Comparison of ENCODE assay signal across 1 cellular context in the genomic region with DNA sequence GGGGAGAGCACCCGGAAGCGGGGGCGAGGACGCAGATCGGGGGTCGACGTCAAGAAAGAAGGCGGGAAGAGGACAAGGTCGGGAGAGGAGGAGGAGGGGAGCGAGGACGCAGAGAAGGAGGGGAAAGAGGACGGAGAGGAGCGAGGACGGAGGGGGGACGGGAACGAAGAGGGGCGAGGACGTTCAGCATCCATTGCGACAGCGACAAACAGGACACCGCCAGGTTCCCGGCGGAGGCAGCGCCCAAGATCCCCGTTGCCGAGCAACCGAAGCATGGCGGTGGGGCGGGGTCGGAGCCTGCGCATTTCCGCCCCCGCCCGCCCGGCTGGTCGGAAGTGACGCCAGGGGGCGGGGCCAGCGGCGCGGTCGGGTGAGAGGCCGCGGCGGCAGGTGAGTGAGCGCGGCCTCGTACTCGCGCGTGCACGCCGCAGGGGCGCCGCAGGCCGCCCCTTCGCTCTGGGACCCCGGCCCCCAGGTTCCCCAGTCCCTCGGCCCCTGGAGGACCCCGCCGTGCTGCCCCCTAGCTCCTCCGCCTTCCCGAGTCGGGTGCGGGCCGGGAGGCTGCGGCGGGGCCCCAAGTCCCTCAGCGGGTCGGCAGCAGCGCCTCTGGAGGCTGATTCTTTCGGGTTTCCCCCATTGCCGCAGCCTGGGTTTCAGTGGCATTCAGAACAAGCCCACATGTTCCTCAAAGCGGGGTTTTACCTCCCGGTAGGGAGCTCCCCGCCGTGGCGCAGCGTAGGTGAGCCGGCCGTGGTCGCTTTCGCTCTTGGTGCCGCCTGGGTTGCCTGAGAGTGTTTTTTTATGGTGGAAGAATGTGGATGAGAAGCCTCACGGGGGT.
A peak's percentile ranks its signal among the peaks of the same experiment; 100 is the strongest.
TF ChIP-seq lines count a peak whose summit lies in the region.

A gene with protein sequence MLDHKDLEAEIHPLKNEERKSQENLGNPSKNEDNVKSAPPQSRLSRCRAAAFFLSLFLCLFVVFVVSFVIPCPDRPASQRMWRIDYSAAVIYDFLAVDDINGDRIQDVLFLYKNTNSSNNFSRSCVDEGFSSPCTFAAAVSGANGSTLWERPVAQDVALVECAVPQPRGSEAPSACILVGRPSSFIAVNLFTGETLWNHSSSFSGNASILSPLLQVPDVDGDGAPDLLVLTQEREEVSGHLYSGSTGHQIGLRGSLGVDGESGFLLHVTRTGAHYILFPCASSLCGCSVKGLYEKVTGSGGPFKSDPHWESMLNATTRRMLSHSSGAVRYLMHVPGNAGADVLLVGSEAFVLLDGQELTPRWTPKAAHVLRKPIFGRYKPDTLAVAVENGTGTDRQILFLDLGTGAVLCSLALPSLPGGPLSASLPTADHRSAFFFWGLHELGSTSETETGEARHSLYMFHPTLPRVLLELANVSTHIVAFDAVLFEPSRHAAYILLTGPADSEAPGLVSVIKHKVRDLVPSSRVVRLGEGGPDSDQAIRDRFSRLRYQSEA (plus strand): TSS at position 354 of the 838 bp plus-strand sequence. CDS start 19,593 bp downstream, outside the sequence.

TF ChIP-seq in K562, 482 proteins besides CTCF, POLR2A, EP300 and RAD21 (continued from another document and continues in another):
- TF ChIP-seq, protein P1, sequence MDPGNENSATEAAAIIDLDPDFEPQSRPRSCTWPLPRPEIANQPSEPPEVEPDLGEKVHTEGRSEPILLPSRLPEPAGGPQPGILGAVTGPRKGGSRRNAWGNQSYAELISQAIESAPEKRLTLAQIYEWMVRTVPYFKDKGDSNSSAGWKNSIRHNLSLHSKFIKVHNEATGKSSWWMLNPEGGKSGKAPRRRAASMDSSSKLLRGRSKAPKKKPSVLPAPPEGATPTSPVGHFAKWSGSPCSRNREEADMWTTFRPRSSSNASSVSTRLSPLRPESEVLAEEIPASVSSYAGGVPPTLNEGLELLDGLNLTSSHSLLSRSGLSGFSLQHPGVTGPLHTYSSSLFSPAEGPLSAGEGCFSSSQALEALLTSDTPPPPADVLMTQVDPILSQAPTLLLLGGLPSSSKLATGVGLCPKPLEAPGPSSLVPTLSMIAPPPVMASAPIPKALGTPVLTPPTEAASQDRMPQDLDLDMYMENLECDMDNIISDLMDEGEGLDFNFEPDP (CRISPR knock-in tag; IDR thresholded peaks at IDR 0.05) = no peak
- TF ChIP-seq IRF2 (CRISPR knock-in tag; IDR thresholded peaks at IDR 0.05) = no peak
- TF ChIP-seq ETV6 (IDR thresholded peaks at IDR 0.05; ENCODE audit: borderline replicate concordance in 1 of 2, low read depth in 2 of 2, low read length in 1 of 2) = no peak
- TF ChIP-seq ETV6 (CRISPR knock-in tag; IDR thresholded peaks at IDR 0.05; ENCODE audit: borderline replicate concordance) = 0 out of 2 replicates have a peak, but pooled peaks have one; percentile 10
- TF ChIP-seq, protein P2, sequence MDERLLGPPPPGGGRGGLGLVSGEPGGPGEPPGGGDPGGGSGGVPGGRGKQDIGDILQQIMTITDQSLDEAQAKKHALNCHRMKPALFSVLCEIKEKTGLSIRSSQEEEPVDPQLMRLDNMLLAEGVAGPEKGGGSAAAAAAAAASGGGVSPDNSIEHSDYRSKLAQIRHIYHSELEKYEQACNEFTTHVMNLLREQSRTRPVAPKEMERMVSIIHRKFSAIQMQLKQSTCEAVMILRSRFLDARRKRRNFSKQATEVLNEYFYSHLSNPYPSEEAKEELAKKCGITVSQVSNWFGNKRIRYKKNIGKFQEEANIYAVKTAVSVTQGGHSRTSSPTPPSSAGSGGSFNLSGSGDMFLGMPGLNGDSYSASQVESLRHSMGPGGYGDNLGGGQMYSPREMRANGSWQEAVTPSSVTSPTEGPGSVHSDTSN (CRISPR knock-in tag; IDR thresholded peaks at IDR 0.05; ENCODE audit: low read depth) = no peak
- TF ChIP-seq, protein P2 (tag; conservative IDR thresholded peaks at IDR 0.05; ENCODE audit: low read depth) = no peak
- TF ChIP-seq NFIC (IDR thresholded peaks at IDR 0.05) = no peak; the same call in 1 of the 2 replicates
- no peak for TF ChIP-seq MECOM (CRISPR knock-in tag; IDR thresholded peaks at IDR 0.05)
- peak; percentile 86 for TF ChIP-seq ATF7 (IDR thresholded peaks at IDR 0.05)
- TF ChIP-seq, protein P3, sequence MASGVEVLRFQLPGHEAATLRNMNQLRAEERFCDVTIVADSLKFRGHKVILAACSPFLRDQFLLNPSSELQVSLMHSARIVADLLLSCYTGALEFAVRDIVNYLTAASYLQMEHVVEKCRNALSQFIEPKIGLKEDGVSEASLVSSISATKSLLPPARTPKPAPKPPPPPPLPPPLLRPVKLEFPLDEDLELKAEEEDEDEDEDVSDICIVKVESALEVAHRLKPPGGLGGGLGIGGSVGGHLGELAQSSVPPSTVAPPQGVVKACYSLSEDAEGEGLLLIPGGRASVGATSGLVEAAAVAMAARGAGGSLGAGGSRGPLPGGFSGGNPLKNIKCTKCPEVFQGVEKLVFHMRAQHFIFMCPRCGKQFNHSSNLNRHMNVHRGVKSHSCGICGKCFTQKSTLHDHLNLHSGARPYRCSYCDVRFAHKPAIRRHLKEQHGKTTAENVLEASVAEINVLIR (CRISPR knock-in tag; IDR thresholded peaks at IDR 0.05) = peak; percentile 88
- 0 out of 2 replicates have a peak, but pooled peaks have one; percentile 18 for TF ChIP-seq SMC3 (conservative IDR thresholded peaks at IDR 0.05; ENCODE audit: insufficient read depth, low read depth, low read length)
- TF ChIP-seq TRIM24 (IDR thresholded peaks at IDR 0.05) = peak; percentile 18 to 44; a peak in 2 of 4 replicates
- TF ChIP-seq NFE2 (IDR thresholded peaks at IDR 0.05; ENCODE audit: low read depth) = no peak
- TF ChIP-seq PTRF (tag; IDR thresholded peaks at IDR 0.05) = no peak
- TF ChIP-seq BACH1 (tag; IDR thresholded peaks at IDR 0.05) = no peak
- TF ChIP-seq ZNF77 (CRISPR knock-in tag; IDR thresholded peaks at IDR 0.05) = no peak
- no peak for TF ChIP-seq MAFF (IDR thresholded peaks at IDR 0.05; ENCODE audit: low read length)
- TF ChIP-seq, protein P4, sequence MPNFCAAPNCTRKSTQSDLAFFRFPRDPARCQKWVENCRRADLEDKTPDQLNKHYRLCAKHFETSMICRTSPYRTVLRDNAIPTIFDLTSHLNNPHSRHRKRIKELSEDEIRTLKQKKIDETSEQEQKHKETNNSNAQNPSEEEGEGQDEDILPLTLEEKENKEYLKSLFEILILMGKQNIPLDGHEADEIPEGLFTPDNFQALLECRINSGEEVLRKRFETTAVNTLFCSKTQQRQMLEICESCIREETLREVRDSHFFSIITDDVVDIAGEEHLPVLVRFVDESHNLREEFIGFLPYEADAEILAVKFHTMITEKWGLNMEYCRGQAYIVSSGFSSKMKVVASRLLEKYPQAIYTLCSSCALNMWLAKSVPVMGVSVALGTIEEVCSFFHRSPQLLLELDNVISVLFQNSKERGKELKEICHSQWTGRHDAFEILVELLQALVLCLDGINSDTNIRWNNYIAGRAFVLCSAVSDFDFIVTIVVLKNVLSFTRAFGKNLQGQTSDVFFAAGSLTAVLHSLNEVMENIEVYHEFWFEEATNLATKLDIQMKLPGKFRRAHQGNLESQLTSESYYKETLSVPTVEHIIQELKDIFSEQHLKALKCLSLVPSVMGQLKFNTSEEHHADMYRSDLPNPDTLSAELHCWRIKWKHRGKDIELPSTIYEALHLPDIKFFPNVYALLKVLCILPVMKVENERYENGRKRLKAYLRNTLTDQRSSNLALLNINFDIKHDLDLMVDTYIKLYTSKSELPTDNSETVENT (CRISPR knock-in tag; IDR thresholded peaks at IDR 0.05) = peak; percentile 87
- TF ChIP-seq, protein P5, sequence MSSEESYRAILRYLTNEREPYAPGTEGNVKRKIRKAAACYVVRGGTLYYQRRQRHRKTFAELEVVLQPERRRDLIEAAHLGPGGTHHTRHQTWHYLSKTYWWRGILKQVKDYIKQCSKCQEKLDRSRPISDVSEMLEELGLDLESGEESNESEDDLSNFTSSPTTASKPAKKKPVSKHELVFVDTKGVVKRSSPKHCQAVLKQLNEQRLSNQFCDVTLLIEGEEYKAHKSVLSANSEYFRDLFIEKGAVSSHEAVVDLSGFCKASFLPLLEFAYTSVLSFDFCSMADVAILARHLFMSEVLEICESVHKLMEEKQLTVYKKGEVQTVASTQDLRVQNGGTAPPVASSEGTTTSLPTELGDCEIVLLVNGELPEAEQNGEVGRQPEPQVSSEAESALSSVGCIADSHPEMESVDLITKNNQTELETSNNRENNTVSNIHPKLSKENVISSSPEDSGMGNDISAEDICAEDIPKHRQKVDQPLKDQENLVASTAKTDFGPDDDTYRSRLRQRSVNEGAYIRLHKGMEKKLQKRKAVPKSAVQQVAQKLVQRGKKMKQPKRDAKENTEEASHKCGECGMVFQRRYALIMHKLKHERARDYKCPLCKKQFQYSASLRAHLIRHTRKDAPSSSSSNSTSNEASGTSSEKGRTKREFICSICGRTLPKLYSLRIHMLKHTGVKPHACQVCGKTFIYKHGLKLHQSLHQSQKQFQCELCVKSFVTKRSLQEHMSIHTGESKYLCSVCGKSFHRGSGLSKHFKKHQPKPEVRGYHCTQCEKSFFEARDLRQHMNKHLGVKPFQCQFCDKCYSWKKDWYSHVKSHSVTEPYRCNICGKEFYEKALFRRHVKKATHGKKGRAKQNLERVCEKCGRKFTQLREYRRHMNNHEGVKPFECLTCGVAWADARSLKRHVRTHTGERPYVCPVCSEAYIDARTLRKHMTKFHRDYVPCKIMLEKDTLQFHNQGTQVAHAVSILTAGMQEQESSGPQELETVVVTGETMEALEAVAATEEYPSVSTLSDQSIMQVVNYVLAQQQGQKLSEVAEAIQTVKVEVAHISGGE (CRISPR knock-in tag; IDR thresholded peaks at IDR 0.05) = peak in 1 of 3 experiments; percentile 51; a peak in 2 of 6 replicates
- TF ChIP-seq ZFP30 (CRISPR knock-in tag; IDR thresholded peaks at IDR 0.05; ENCODE audit: borderline replicate concordance) = no peak
- TF ChIP-seq ZNF644 (tag; IDR thresholded peaks at IDR 0.05; ENCODE audit: low read depth) = no peak
- peak; percentile 60; the same call in 1 of the 2 replicates for TF ChIP-seq MTA1 (IDR thresholded peaks at IDR 0.05; ENCODE audit: borderline replicate concordance)
- TF ChIP-seq HDGF (IDR thresholded peaks at IDR 0.05) = no peak
- no peak for TF ChIP-seq U2AF1 (optimal IDR thresholded peaks at IDR 0.05; ENCODE audit: low read depth, low read length)
- TF ChIP-seq FOXM1 (IDR thresholded peaks at IDR 0.05; ENCODE audit: low read depth) = no peak
- TF ChIP-seq FOXM1 (CRISPR knock-in tag; IDR thresholded peaks at IDR 0.05; ENCODE audit: low read depth) = peak; percentile 90; the same call in 1 of the 2 replicates
- TF ChIP-seq ZNF140 (CRISPR knock-in tag; IDR thresholded peaks at IDR 0.05) = no peak
- TF ChIP-seq RFX1 (IDR thresholded peaks at IDR 0.05) = peak; percentile 94
- TF ChIP-seq C11orf30 (IDR thresholded peaks at IDR 0.05; ENCODE audit: low read depth) = peak; percentile 27; the same call in 1 of the 2 replicates
- TF ChIP-seq ZNF586 (CRISPR knock-in tag; conservative IDR thresholded peaks at IDR 0.05) = no peak
- TF ChIP-seq ZNF431 (CRISPR knock-in tag; IDR thresholded peaks at IDR 0.05) = no peak
- no peak for TF ChIP-seq ZNF23 (CRISPR knock-in tag; IDR thresholded peaks at IDR 0.05)
- TF ChIP-seq RFX7 (CRISPR knock-in tag; IDR thresholded peaks at IDR 0.05) = no peak
- peak; percentile 71 for TF ChIP-seq BHLHE40 (IDR thresholded peaks at IDR 0.05; ENCODE audit: low read length)
- TF ChIP-seq PURB (CRISPR knock-in tag; IDR thresholded peaks at IDR 0.05; ENCODE audit: low read depth) = no peak
- no peak for TF ChIP-seq ZFP1 (CRISPR knock-in tag; IDR thresholded peaks at IDR 0.05)
